In the genomic region with DNA sequence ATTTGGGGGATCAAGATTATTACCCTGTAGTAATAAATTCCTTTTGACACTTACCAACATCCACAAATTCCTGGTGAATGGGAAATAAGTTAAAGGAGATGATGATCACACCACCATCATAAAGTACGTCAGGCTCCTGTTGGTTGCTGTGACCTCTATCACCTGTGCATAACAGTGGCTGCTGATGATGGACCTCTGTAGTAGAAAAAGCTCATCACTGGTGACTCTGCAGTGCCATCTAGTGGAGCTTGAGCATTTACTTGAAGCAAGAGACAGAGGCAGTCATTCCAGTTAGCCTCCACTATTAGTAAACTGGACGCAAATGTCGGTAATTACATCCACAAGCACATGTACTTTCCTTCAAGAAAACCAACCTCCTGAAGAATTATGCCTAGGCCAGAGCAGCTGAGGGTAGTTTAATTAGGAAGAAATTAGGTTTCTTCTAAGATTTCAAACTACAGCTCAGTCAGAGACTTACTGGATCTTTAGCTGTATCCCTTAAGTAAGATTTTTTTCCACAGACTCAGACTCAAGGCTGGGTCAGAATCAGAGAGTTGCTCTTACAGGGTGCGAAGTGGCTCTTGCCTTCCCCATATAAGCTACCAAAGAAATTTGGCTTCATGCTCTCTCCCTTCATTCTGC, we compare ENCODE assay signal across 8 cellular contexts. TPM values are rescaled to one million over a fixed set of nuclear protein-coding genes. Genes with fewer than 3 reads are reported as not detected.
DNase-seq lines count a peak whose midpoint lies in the region; ATAC-seq and TF ChIP-seq lines count a peak whose summit lies in the region.

No MANE protein-coding gene starts in this region.

- intact Hi-C loops in activated B cell treated with CpG ODN at 0.5 μM for 24 hours (cut with micrococcal nuclease) (loop anchor here (1.0 to 5.0 kb wide), 9 partner anchors 210 to 985 kb away; partner anchors contain the start of gene METTL2A), colonic mucosa (cut with DNase I) (loop anchor here (2.0 to 10.0 kb wide), 3 partner anchors 324 to 732 kb away; no protein-coding TSS in a partner anchor), right lobe of liver (cut with DNase I) (no loop called here)

- TF ChIP-seq POLR2A in GM18505 (IDR thresholded peaks at IDR 0.05; ENCODE audit: borderline replicate concordance, extremely low read depth, insufficient read depth, insufficient read length) (no peak), right lobe of liver (IDR thresholded peaks at IDR 0.05) (no peak)

- H3K9me3 Mint-ChIP-seq in activated B cell treated with CpG ODN at 0.5 μM for 24 hours = no peaks in the 10 kb centered on the region

- 10% methylated on average over 4 of the region's 4 CpGs for WGBS in right lobe of liver (ENCODE audit: insufficient coverage, low coverage, low lambda C conversion rate, missing lambda C conversion rate)

- H3K4me1 Mint-ChIP-seq in activated B cell treated with CpG ODN at 0.5 μM for 24 hours = peaks cover 2% of the 10 kb centered on the region

- no peaks in the 10 kb centered on the region for H3K36me3 Mint-ChIP-seq in activated B cell treated with CpG ODN at 0.5 μM for 24 hours (ENCODE audit: low read depth)

- peak overlapping the region; percentile 48 for H3K27ac ChIP-seq in ACC112 (ENCODE audit: low read depth, low read length)
- no peak overlapping the region for H3K27ac ChIP-seq in colonic mucosa
- H3K27ac ChIP-seq in right lobe of liver = no peak overlapping the region

- no peak overlapping the region for H3K27ac Mint-ChIP-seq in activated B cell treated with CpG ODN at 0.5 μM for 24 hours

- ATAC-seq in GM18505 (IDR thresholded peaks at IDR 0.05; ENCODE audit: unreplicated experiment) (peak; percentile 59), HG03280 (IDR thresholded peaks at IDR 0.05; ENCODE audit: unreplicated experiment) (peak; percentile 68), activated B cell treated with CpG ODN at 0.5 μM for 24 hours (ENCODE audit: low read depth) (peak; percentile 94), right lobe of liver (peak; percentile 94 to 97 (median 96))

- peaks cover 28% of the 10 kb centered on the region for H3K36me3 ChIP-seq in ACC112 (ENCODE audit: insufficient read depth, low read length)
- H3K36me3 ChIP-seq in colonic mucosa = no peaks in the 10 kb centered on the region
- no peaks in the 10 kb centered on the region for H3K36me3 ChIP-seq in right lobe of liver

- no peak overlapping the region for H3K4me3 Mint-ChIP-seq in activated B cell treated with CpG ODN at 0.5 μM for 24 hours

- CTCF ChIA-PET in activated B cell treated with CpG ODN at 0.5 μM for 24 hours (lab: Charles Lee) = interaction anchor here (0.6 to 4.7 kb wide), 33 partner anchors 10 to 985 kb away, joined by 3 to 81 read pairs (median 4); no protein-coding TSS in a partner anchor

- DNase-seq in NCI-H226 (peak; percentile 74), activated B cell treated with CpG ODN at 0.5 μM for 24 hours (no peak), colonic mucosa (peak; percentile 84), right lobe of liver (peak in 1 of 3 donors; percentile 74)
- DNase-seq in stimulated activated CD8-positive, alpha-beta memory T cell treated with anti-CD3 and anti-CD28 coated beads, Interleukin-12 subunit alpha, Interleukin-12 subunit beta, amount 100 ng/mL, for 1 hour (ENCODE audit: low read depth) = peak; percentile 59

- no peaks in the 10 kb centered on the region for H3K79me2 ChIP-seq in ACC112 (ENCODE audit: control insufficient read depth, insufficient read depth, low read length, unreplicated experiment)

- no peak overlapping the region for H3K9ac ChIP-seq in colonic mucosa (ENCODE audit: low read depth in 2 of 2, low read length in 2 of 2)

- H3K4me1 ChIP-seq in ACC112 (ENCODE audit: control insufficient read depth, insufficient read depth, low read length, unreplicated experiment) (peaks cover 11% of the 10 kb centered on the region), colonic mucosa (no peaks in the 10 kb centered on the region), right lobe of liver (no peaks in the 10 kb centered on the region)

- no peak overlapping the region for H2AFZ ChIP-seq in ACC112 (ENCODE audit: low read length, unreplicated experiment)

- no peak overlapping the region for H3K4me3 ChIP-seq in ACC112 (ENCODE audit: low read depth, low read length)
- H3K4me3 ChIP-seq in colonic mucosa = no peak overlapping the region
- H3K4me3 ChIP-seq in right lobe of liver = no peak overlapping the region

- H3K27me3 ChIP-seq in ACC112 (ENCODE audit: insufficient read depth, low read length) = no peaks in the 10 kb centered on the region
- no peaks in the 10 kb centered on the region for H3K27me3 ChIP-seq in colonic mucosa
- H3K27me3 ChIP-seq in right lobe of liver = no peaks in the 10 kb centered on the region

- H3K9me3 ChIP-seq in colonic mucosa (no peaks in the 10 kb centered on the region), right lobe of liver (no peaks in the 10 kb centered on the region)

- TF ChIP-seq CTCF in activated B cell treated with CpG ODN at 0.5 μM for 24 hours (IDR thresholded peaks at IDR 0.05) (peak; percentile 57), colonic mucosa (IDR thresholded peaks at IDR 0.05) (peak; percentile 82), right lobe of liver (IDR thresholded peaks at IDR 0.05) (peak; percentile 79 to 89 (median 87))

- POLR2A ChIA-PET in activated B cell treated with CpG ODN at 0.5 μM for 24 hours (lab: Charles Lee) = interaction anchor here (0.6 kb wide), 1 partner anchor 682 kb away, joined by 3 read pairs; no protein-coding TSS in a partner anchor

- no peaks in the 10 kb centered on the region for H3K27me3 Mint-ChIP-seq in activated B cell treated with CpG ODN at 0.5 μM for 24 hours

RNA-seq across cellular contexts. Expression of gene CYB561, which starts 39.3 kb away (rescaled TPM):
- total RNA-seq in activated B cell treated with CpG ODN at 0.5 μM for 24 hours (18.9 and 19.9 TPM in 2 replicates), colonic mucosa (10 to 100 TPM; 60.1 to 90.6 TPM), right lobe of liver (10 to 100 TPM in 4 of 6 experiments, 1 to 10 TPM in 2; 7.4 to 21.9 (median 11.4) TPM)

Comparison
In these comparisons a context has a peak if more than half of its experiments do, and no peak if none do; other contexts are left out.
1. intact Hi-C loops: an anchor here in activated B cell treated with CpG ODN at 0.5 μM for 24 hours (1.0 to 5.0 kb wide) and colonic mucosa (2.0 to 10.0 kb wide); none called in right lobe of liver.